Comparison of ENCODE assay signal across 9 cellular contexts in the genomic region with DNA sequence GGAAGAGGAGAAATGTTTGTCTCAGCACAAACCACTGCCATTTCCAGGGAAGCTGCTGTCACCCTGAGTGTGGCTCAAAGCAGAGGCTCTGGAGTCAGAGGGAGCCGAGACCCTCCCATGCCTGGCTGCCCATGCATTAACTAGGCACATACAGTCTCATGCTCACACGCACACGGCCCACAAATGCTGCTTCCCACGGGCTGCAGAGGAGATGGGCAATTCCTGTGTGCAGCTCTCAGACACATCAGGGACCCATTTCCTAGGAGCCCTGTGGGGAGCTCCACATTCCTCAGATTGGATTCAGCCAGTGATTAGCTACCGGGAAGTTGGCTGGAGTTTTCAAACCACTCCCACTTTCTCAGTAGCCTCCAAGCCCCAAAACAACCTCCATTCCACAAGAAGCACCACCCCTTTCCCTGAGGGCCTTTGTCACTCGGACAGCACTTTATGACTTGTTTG. TPM values are rescaled to one million over a fixed set of nuclear protein-coding genes. Genes with fewer than 3 reads are reported as not detected.
DNase-seq lines count a peak whose midpoint lies in the region; ATAC-seq, FAIRE-seq and TF ChIP-seq lines count a peak whose summit lies in the region.
"Had no signal": no experiment of that assay in that cellular context is flagged by ENCODE, and none has a peak within 500 bp of the region (broad histone marks: within the 10 kb centered on the region; RNA-seq: fewer than 3 reads in every experiment).

No MANE protein-coding gene starts in this region.

- H3K36me3 Mint-ChIP-seq in astrocyte (ENCODE audit: low read depth, unreplicated experiment): no peaks in the 10 kb centered on the region

- no peaks in the 10 kb centered on the region for H3K36me3 ChIP-seq in astrocyte (ENCODE audit: insufficient read depth, low read length)
- H3K36me3 ChIP-seq in hepatocyte (replicated peaks; ENCODE audit: insufficient read depth, low read depth): no peaks in the 10 kb centered on the region
- no peaks in the 10 kb centered on the region for H3K36me3 ChIP-seq in small intestine (ENCODE audit: control insufficient read depth in 2 of 2, insufficient read depth in 2 of 2, low read length in 2 of 2)

- no peak for TF ChIP-seq CTCF in astrocyte (IDR thresholded peaks at IDR 0.05; ENCODE audit: insufficient read depth, low read depth, low read length)
- no peak for TF ChIP-seq CTCF in hepatocyte (IDR thresholded peaks at IDR 0.05; ENCODE audit: poor library complexity)

- H3K4me3 Mint-ChIP-seq in astrocyte (ENCODE audit: unreplicated experiment): no peak overlapping the region

- H3K27me3 ChIP-seq in astrocyte (ENCODE audit: insufficient read depth, low read length): no peaks in the 10 kb centered on the region
- H3K27me3 ChIP-seq in hepatocyte: no peaks in the 10 kb centered on the region
- no peaks in the 10 kb centered on the region for H3K27me3 ChIP-seq in small intestine (ENCODE audit: control insufficient read depth in 2 of 2, insufficient read depth in 2 of 2, low read length in 2 of 2)

- H3K27me3 Mint-ChIP-seq in astrocyte (ENCODE audit: low read depth, unreplicated experiment): peaks cover 17% of the 10 kb centered on the region

- FAIRE-seq in astrocyte (lab: Jason Lieb, UNC) (no peak), small intestine (lab: Jason Lieb, UNC) (no peak)

- H3K9me2 ChIP-seq in hepatocyte (replicated peaks; ENCODE audit: insufficient read depth): no peaks in the 10 kb centered on the region

- peaks cover 8% of the 10 kb centered on the region for H3K4me1 Mint-ChIP-seq in astrocyte (ENCODE audit: low read depth, unreplicated experiment)

- H3K4me2 ChIP-seq in astrocyte (ENCODE audit: low read length): peak overlapping the region; percentile 40
- peak overlapping the region; percentile 55 for H3K4me2 ChIP-seq in hepatocyte
- H3K4me2 ChIP-seq: KMS-11 had no signal

- peak overlapping the region; percentile 48 for H2AFZ ChIP-seq in astrocyte (ENCODE audit: low read depth, low read length)
- peak overlapping the region; percentile 23 for H2AFZ ChIP-seq in hepatocyte

- H3K4me3 ChIP-seq in astrocyte (ENCODE audit: insufficient read depth, low read depth, low read length) (no peak overlapping the region), hepatocyte (no peak overlapping the region), small intestine (ENCODE audit: low read depth in 1 of 2, low read length in 2 of 2) (no peak overlapping the region)

- no peaks in the 10 kb centered on the region for H3K9me3 ChIP-seq in astrocyte (ENCODE audit: insufficient read depth, low read depth, low read length)
- H3K9me3 ChIP-seq in hepatocyte (ENCODE audit: low read depth): no peaks in the 10 kb centered on the region
- H3K9me3 ChIP-seq in small intestine (ENCODE audit: control insufficient read depth, low read depth): no peaks in the 10 kb centered on the region

- 42% methylated on average over 6 of the region's 6 CpGs for WGBS in hepatocyte (ENCODE audit: low lambda C conversion rate, missing lambda C conversion rate)
- 28 to 39% (median 33%) methylated on average over 6 of the region's 6 CpGs for WGBS in small intestine, 3 donors

- peak overlapping the region; percentile 66 for H3K27ac Mint-ChIP-seq in astrocyte (ENCODE audit: unreplicated experiment)

- H3K79me2 ChIP-seq in astrocyte (ENCODE audit: insufficient read depth, low read length) (no peaks in the 10 kb centered on the region), hepatocyte (no peaks in the 10 kb centered on the region)

- H3K9ac ChIP-seq in astrocyte (ENCODE audit: low read length): no peak overlapping the region
- H3K9ac ChIP-seq: KMS-11 had no signal

- no peak for ATAC-seq in HG02763 (IDR thresholded peaks at IDR 0.05; ENCODE audit: unreplicated experiment)

- peaks cover 14% of the 10 kb centered on the region for H3K4me1 ChIP-seq in astrocyte (ENCODE audit: insufficient read depth, low read length)
- peaks cover 19% of the 10 kb centered on the region for H3K4me1 ChIP-seq in hepatocyte (ENCODE audit: insufficient read depth)
- H3K4me1 ChIP-seq in small intestine (ENCODE audit: control insufficient read depth in 2 of 2, insufficient read depth in 1 of 2, low read depth in 1 of 2, low read length in 1 of 2): no peaks in the 10 kb centered on the region

- DNase-seq in GM04504 (ENCODE audit: low read depth): peak; percentile 87
- peak; percentile 42 for DNase-seq in astrocyte (ENCODE audit: low read depth)
- no peak for DNase-seq in hepatocyte (ENCODE audit: low spot score)
- peak; percentile 31 for DNase-seq in small intestine
- no peak for DNase-seq in SW480 (ENCODE audit: low spot score)
- no peak for DNase-seq in MV-4-11 (lab: John Stamatoyannopoulos, UW)
- DNase-seq in SIG-M5 (lab: John Stamatoyannopoulos, UW): no peak

- H3K9me3 Mint-ChIP-seq in astrocyte (ENCODE audit: unreplicated experiment): no peaks in the 10 kb centered on the region

- H4K20me1 ChIP-seq in astrocyte (ENCODE audit: insufficient read depth, low read length) (no peaks in the 10 kb centered on the region), hepatocyte (ENCODE audit: insufficient read depth, poor library complexity, severe bottlenecking) (no peaks in the 10 kb centered on the region)

- H3K27ac ChIP-seq in astrocyte (ENCODE audit: low read depth, low read length) (peak overlapping the region; percentile 29), hepatocyte (peak overlapping the region; percentile 84), small intestine (ENCODE audit: low read depth in 1 of 2, low read length in 1 of 2) (peak overlapping the region in 1 of 2 donors; percentile 88)
- H3K27ac ChIP-seq: KMS-11 had no signal

RNA-seq across cellular contexts. Expression of gene PTGES, which starts 9.1 kb away (rescaled TPM):
- 1.2 and 2.5 TPM in 2 replicates for total RNA-seq in astrocyte
- 17.1 and 26.4 TPM in 2 replicates for total RNA-seq in hepatocyte
- polyA plus RNA-seq in hepatocyte: 94.9 and 103 TPM in 2 replicates
- 1 to 10 TPM in 2 of 3 donors, not detected in 1; 1.6 to 8.4 TPM for polyA plus RNA-seq in small intestine

RNA-seq across cellular contexts. Expression of gene TOR1B, which starts 41.1 kb away (rescaled TPM):
- total RNA-seq in astrocyte: 31.6 and 39.4 TPM in 2 replicates
- 28.1 and 34.6 TPM in 2 replicates for total RNA-seq in hepatocyte
- 7.7 and 11.5 TPM in 2 replicates for polyA plus RNA-seq in hepatocyte
- 10 to 100 TPM in 2 of 3 donors, 1 to 10 TPM in 1; 7.0 to 22.9 (median 12.1) TPM for polyA plus RNA-seq in small intestine

Comparison
In these comparisons a context has a peak if more than half of its experiments do, and no peak if none do; other contexts are left out.
1. DNase-seq: peak in GM04504 (single experiment), astrocyte (single experiment) and small intestine (single experiment); none in hepatocyte (single experiment), SW480 (single experiment), MV-4-11 (single experiment) and SIG-M5 (single experiment).